In the genomic region with DNA sequence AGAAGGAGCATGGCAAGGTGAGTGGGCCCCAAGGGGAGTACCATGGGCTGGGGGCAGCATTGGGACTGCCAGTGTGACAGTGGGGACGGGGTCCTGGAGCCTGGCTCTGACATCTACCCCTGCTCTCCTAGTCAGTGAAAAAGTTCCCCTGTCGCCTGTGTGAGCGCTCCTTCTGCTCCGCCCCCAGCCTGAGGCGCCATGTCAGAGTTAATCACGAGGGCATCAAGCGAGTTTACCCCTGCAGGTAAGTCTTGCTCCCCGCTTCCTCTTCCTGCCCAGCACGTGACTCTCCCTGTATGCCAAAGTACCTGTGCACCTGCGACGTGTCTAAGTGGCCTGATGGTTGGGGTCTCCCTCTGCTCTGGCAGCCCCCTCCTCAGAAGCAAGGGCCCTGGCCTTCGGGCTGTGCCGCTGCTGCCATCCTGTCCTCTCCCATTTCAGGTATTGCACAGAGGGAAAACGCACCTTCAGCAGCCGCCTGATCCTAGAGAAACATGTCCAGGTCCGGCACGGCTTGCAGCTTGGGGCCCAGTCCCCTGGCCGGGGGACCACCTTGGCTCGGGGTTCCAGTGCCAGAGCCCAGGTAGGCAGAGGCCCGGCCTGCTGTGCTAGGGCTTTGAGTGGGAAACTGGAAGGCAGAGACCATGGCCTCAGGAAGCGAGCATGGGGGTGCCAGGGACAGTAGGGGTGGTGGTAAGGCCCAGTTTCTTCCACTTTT, we compare ENCODE assay signal across 22 cellular contexts. TPM values are rescaled to one million over a fixed set of nuclear protein-coding genes. Genes with fewer than 3 reads are reported as not detected.
DNase-seq lines count a peak whose midpoint lies in the region; ATAC-seq and TF ChIP-seq lines count a peak whose summit lies in the region.
"Had no signal": no experiment of that assay in that cellular context is flagged by ENCODE, and none has a peak within 500 bp of the region (broad histone marks: within the 10 kb centered on the region; RNA-seq: fewer than 3 reads in every experiment).

No MANE protein-coding gene starts in this region.

- H2BK12ac ChIP-seq in H9 (ENCODE audit: insufficient read length, low read depth, low read length), result no peak overlapping the region

- no peak for ATAC-seq in natural killer cell
- no peak for ATAC-seq in HG03097 (IDR thresholded peaks at IDR 0.05; ENCODE audit: low FRiP score, unreplicated experiment)

- peaks cover 85 to 97% (median 95%) of the 10 kb centered on the region in 11 experiments for H3K36me3 ChIP-seq in BLaER1 treated with 17β-estradiol and CSF1 and Interleukin-3, amounts not matched to agents 10 nM and 100 nM

- H2BK20ac ChIP-seq in H9 (ENCODE audit: low read depth, low read length, poor library complexity, severe bottlenecking), result no peak overlapping the region

- no peak overlapping the region for H3K18ac ChIP-seq in H9 (ENCODE audit: insufficient read length, low read depth, low read length)

- H2BK5ac ChIP-seq in H9 (ENCODE audit: insufficient read length, low read length), result no peak overlapping the region

- DNase-seq in ELF-1 (ENCODE audit: low read depth, low spot score) (peak; percentile 43), natural killer cell (no peak), H9 (no peak), NCI-H146 (lab: John Stamatoyannopoulos, UW) (no peak)
- no peak for DNase-seq in activated naive CD8-positive, alpha-beta T cell treated with anti-CD3 and anti-CD28 coated beads for 36 hours
- DNase-seq: anterior cingulate cortex; BE2C; DMS153; endodermal cell; GM23248; islet precursor cell; KBM-7; NCI-H2029; NCI-H446 treated with DMSO at 0.1 percent for 48 hours; NK-92 treated with Interleukin-12 subunit alpha and Interleukin-12 subunit beta, amount 100 ng/mL, for 24 hours; small intestine; stimulated activated CD4-positive, alpha-beta T cell treated with anti-CD3 and anti-CD28 coated beads, Interleukin-4, amount 100 ng/mL, for 1 hour had no signal

- no CpG with 5 or more reads among the region's 21 CpGs for WGBS in H9 (ENCODE audit: extremely low coverage, insufficient read length, low lambda C conversion rate)

- peak overlapping the region in 8 of 11 experiments; percentile 17 to 61 (median 50); a peak in 14 of 22 replicates for H3K27ac ChIP-seq in BLaER1 treated with 17β-estradiol and CSF1 and Interleukin-3, amounts not matched to agents 10 nM and 100 nM
- no peak overlapping the region for H3K27ac ChIP-seq in H9 (ENCODE audit: insufficient read length, low read depth, low read length)
- H3K27ac ChIP-seq: GM23248, prostate gland, suprapubic skin had no signal

- no peak overlapping the region for H3T11ph ChIP-seq in H9 (ENCODE audit: low read length)

- no peak overlapping the region for H4K8ac ChIP-seq in H9 (replicated peaks; ENCODE audit: insufficient read length, low read depth, low read length)

- H3K9ac ChIP-seq in BLaER1 treated with 17β-estradiol and CSF1 and Interleukin-3, amounts not matched to agents 10 nM and 100 nM, result peak overlapping the region in 10 of 11 experiments; percentile 37 to 60 (median 50); a peak in 14 of 22 replicates
- no peak overlapping the region for H3K9ac ChIP-seq in H9 (ENCODE audit: extremely low read depth, insufficient read length, low read length)
- H3K9ac ChIP-seq: GM23248 had no signal

- peaks cover 50 to 75% (median 70%) of the 10 kb centered on the region in 10 experiments for H3K4me1 ChIP-seq in BLaER1 treated with 17β-estradiol and CSF1 and Interleukin-3, amounts not matched to agents 10 nM and 100 nM
- peaks cover under 1% of the 10 kb centered on the region; the same call in 1 of the 2 replicates for H3K4me1 ChIP-seq in H9 (ENCODE audit: insufficient read depth, low read length)
- H3K4me1 ChIP-seq: BE2C, prostate gland, suprapubic skin had no signal

- H3K23me2 ChIP-seq in H9 (ENCODE audit: insufficient read length, low read depth, low read length, poor library complexity, severe bottlenecking), result no peaks in the 10 kb centered on the region

- H3K4me3 ChIP-seq in BLaER1 treated with 17β-estradiol and CSF1 and Interleukin-3, amounts not matched to agents 10 nM and 100 nM, result no peak overlapping the region; a peak in 1 of 20 replicates
- H3K4me3 ChIP-seq: GM23248, lung, prostate gland, suprapubic skin had no signal

- H3K27me3 ChIP-seq in BLaER1 treated with 17β-estradiol and CSF1 and Interleukin-3, amounts not matched to agents 10 nM and 100 nM, result no peaks in the 10 kb centered on the region
- H3K27me3 ChIP-seq in H9 (ENCODE audit: insufficient read depth, low read length), result no peaks in the 10 kb centered on the region
- H3K27me3 ChIP-seq: BE2C, suprapubic skin had no signal

- H3K79me1 ChIP-seq in H9 (ENCODE audit: insufficient read depth, low read depth, low read length, poor library complexity, severe bottlenecking), result no peaks in the 10 kb centered on the region

- H4K5ac ChIP-seq in H9 (ENCODE audit: insufficient read length, low read depth, low read length), result no peak overlapping the region

- H3K36me3 Mint-ChIP-seq in activated naive CD8-positive, alpha-beta T cell treated with anti-CD3 and anti-CD28 coated beads for 36 hours, result peaks cover 24% of the 10 kb centered on the region
- H3K36me3 Mint-ChIP-seq in natural killer cell, result no peaks in the 10 kb centered on the region
- peaks cover 54 to 86% (median 81%) of the 10 kb centered on the region in 3 experiments for H3K36me3 Mint-ChIP-seq in H9 (ENCODE audit: insufficient read depth in 1 of 3, low read depth in 3 of 3)

- no peaks in the 10 kb centered on the region for H3K9me3 Mint-ChIP-seq in activated naive CD8-positive, alpha-beta T cell treated with anti-CD3 and anti-CD28 coated beads for 36 hours
- H3K9me3 Mint-ChIP-seq in natural killer cell (no peaks in the 10 kb centered on the region), H9 (no peaks in the 10 kb centered on the region; a peak in 1 of 5 replicates)
- H3K9me3 Mint-ChIP-seq: endodermal cell had no signal

- H2AFZ ChIP-seq in H9 (ENCODE audit: low read length), result no peak overlapping the region
- H2AFZ ChIP-seq: GM23248 had no signal

- no peak overlapping the region for H2AK5ac ChIP-seq in H9 (ENCODE audit: insufficient read length, low read length)

- TF ChIP-seq CTCF in natural killer cell (IDR thresholded peaks at IDR 0.05) (no peak), H9 (conservative IDR thresholded peaks at IDR 0.05) (no peak)

- peak overlapping the region; percentile 66 for H3K27ac Mint-ChIP-seq in activated naive CD8-positive, alpha-beta T cell treated with anti-CD3 and anti-CD28 coated beads for 36 hours
- H3K27ac Mint-ChIP-seq in natural killer cell (peak overlapping the region; percentile 83 to 86), H9 (peak overlapping the region in 1 of 3 experiments; percentile 94; a peak in 3 of 7 replicates)
- H3K27ac Mint-ChIP-seq: endodermal cell had no signal

- no peaks in the 10 kb centered on the region for H3K27me3 Mint-ChIP-seq in activated naive CD8-positive, alpha-beta T cell treated with anti-CD3 and anti-CD28 coated beads for 36 hours
- H3K27me3 Mint-ChIP-seq in natural killer cell (ENCODE audit: low read depth in 2 of 2), result no peaks in the 10 kb centered on the region
- peaks cover 2% of the 10 kb centered on the region; the same call in 1 of the 2 replicates for H3K27me3 Mint-ChIP-seq in H9 (ENCODE audit: low read depth)

- no peak overlapping the region for H3K23ac ChIP-seq in H9 (ENCODE audit: insufficient read length, low read depth, low read length)

- peaks cover 16% of the 10 kb centered on the region for H3K4me1 Mint-ChIP-seq in activated naive CD8-positive, alpha-beta T cell treated with anti-CD3 and anti-CD28 coated beads for 36 hours
- peaks cover 40 to 57% of the 10 kb centered on the region in 2 donors for H3K4me1 Mint-ChIP-seq in natural killer cell
- H3K4me1 Mint-ChIP-seq in H9, result peaks cover 36 to 53% of the 10 kb centered on the region in 2 experiments
- H3K4me1 Mint-ChIP-seq: endodermal cell had no signal

- no peak overlapping the region for H3K4ac ChIP-seq in H9 (ENCODE audit: low read depth, low read length)

- no peak overlapping the region for H3K4me3 Mint-ChIP-seq in activated naive CD8-positive, alpha-beta T cell treated with anti-CD3 and anti-CD28 coated beads for 36 hours
- peak overlapping the region; percentile 62 for H3K4me3 Mint-ChIP-seq in natural killer cell
- H3K4me3 Mint-ChIP-seq in H9, result no peak overlapping the region; a peak in 1 of 5 replicates
- H3K4me3 Mint-ChIP-seq: endodermal cell had no signal

- intact Hi-C loops in natural killer cell (cut with micrococcal nuclease), result no loop called here

- peaks cover 47 to 97% (median 70%) of the 10 kb centered on the region in 11 experiments for H4K20me1 ChIP-seq in BLaER1 treated with 17β-estradiol and CSF1 and Interleukin-3, amounts not matched to agents 10 nM and 100 nM
- H4K20me1 ChIP-seq in H9 (ENCODE audit: control insufficient read depth, insufficient read depth, insufficient read length), result peaks cover 3% of the 10 kb centered on the region

- H4K91ac ChIP-seq in H9 (ENCODE audit: insufficient read length, low read depth, low read length), result no peak overlapping the region

- no peaks in the 10 kb centered on the region for H3K9me3 ChIP-seq in BLaER1 treated with 17β-estradiol and CSF1 and Interleukin-3, amounts not matched to agents 10 nM and 100 nM (replicated peaks in 1 of 11)
- H3K9me3 ChIP-seq in H9 (ENCODE audit: control insufficient read depth, low read depth, low read length), result no peaks in the 10 kb centered on the region
- H3K9me3 ChIP-seq: BE2C, prostate gland, suprapubic skin had no signal

- no peak overlapping the region for H2BK15ac ChIP-seq in H9 (ENCODE audit: low read depth, low read length)

- H3K79me2 ChIP-seq in H9 (ENCODE audit: insufficient read depth, low read length), result no peaks in the 10 kb centered on the region

- peak overlapping the region; percentile 42 to 75 (median 61) for H3K4me2 ChIP-seq in BLaER1 treated with 17β-estradiol and CSF1 and Interleukin-3, amounts not matched to agents 10 nM and 100 nM
- H3K4me2 ChIP-seq in H9 (ENCODE audit: insufficient read depth, insufficient read length, low read length), result no peak overlapping the region

- H2BK120ac ChIP-seq in H9 (ENCODE audit: low read depth, low read length, poor library complexity, severe bottlenecking), result no peak overlapping the region

- H3K56ac ChIP-seq in H9 (ENCODE audit: insufficient read length, low read depth, low read length), result no peak overlapping the region

- H3K14ac ChIP-seq in H9 (ENCODE audit: insufficient read depth, low read length), result no peak overlapping the region

RNA-seq across cellular contexts. Expression of a gene that starts 8.1 kb away (rescaled TPM):
- total RNA-seq in activated naive CD8-positive, alpha-beta T cell treated with anti-CD3 and anti-CD28 coated beads for 36 hours, result 10 to 100 TPM; 27.0 to 29.9 TPM
- 10 to 100 TPM; 48.1 to 52.2 (median 48.6) TPM for total RNA-seq in natural killer cell
- 52.9 and 58.2 TPM in 2 replicates for total RNA-seq in H9 (2021)

RNA-seq across cellular contexts. Expression of a gene that starts 35.6 kb away (rescaled TPM):
- total RNA-seq in activated naive CD8-positive, alpha-beta T cell treated with anti-CD3 and anti-CD28 coated beads for 36 hours, result 100 to 1,000 TPM; 217 to 249 TPM
- total RNA-seq in natural killer cell (100 to 1,000 TPM in 1 of 3 donors, 10 to 100 TPM in 2; 94.2 to 101 (median 99.3) TPM), H9 (2021) (205 and 207 TPM in 2 replicates)

RNA-seq across cellular contexts. Expression of a gene that starts 37.1 kb away (rescaled TPM):
- total RNA-seq in activated naive CD8-positive, alpha-beta T cell treated with anti-CD3 and anti-CD28 coated beads for 36 hours, result 10 to 100 TPM; 46.4 to 49.4 TPM
- total RNA-seq in natural killer cell (10 to 100 TPM; 68.2 to 99.3 (median 95.0) TPM), H9 (2021) (39.1 and 39.2 TPM in 2 replicates)

RNA-seq across cellular contexts. Expression of a gene that starts 56.9 kb away (rescaled TPM):
- 10 to 100 TPM; 55.2 to 58.6 TPM for total RNA-seq in activated naive CD8-positive, alpha-beta T cell treated with anti-CD3 and anti-CD28 coated beads for 36 hours
- total RNA-seq in natural killer cell, result 100 to 1,000 TPM in 2 of 3 donors, 10 to 100 TPM in 1; 72.6 to 111 (median 110) TPM
- total RNA-seq in H9 (2021), result 65.1 and 72.7 TPM in 2 replicates
